Comparison of ENCODE assay signal across 24 cellular contexts in genomic region chr7:150968056-150968455, GRCh38. TPM values are rescaled to one million over a fixed set of nuclear protein-coding genes. Genes with fewer than 3 reads are reported as not detected.
"Had no signal": no experiment of that assay in that cellular context is flagged by ENCODE, and none has a peak within 500 bp of the region (broad histone marks: within the 10 kb centered on the region; RNA-seq: fewer than 3 reads in every experiment).

No MANE protein-coding gene starts in this region.

- H3K4me3 ChIP-seq: coronary artery, gastroesophageal sphincter, lower lobe of right lung, testis, uterus had no signal

- H3K9me3 ChIP-seq: gastroesophageal sphincter, lower lobe of right lung, neutrophil, testis, uterus had no signal

- DNase-seq: activated B cell treated with CpG ODN at 0.5 μM for 24 hours; activated CD4-positive, alpha-beta T cell treated with anti-CD3 and anti-CD28 coated beads, Interleukin-2, amount 50 U/mL, for 1 hour; activated CD8-positive, alpha-beta memory T cell treated with anti-CD3 and anti-CD28 coated beads, Interleukin-2, amount 10 ng/mL, durations not matched to agents 7 days and 5 days; activated CD8-positive, alpha-beta T cell treated with anti-CD3 and anti-CD28 coated beads, Interleukin-2, amount 10 ng/mL, durations not matched to agents 7 days and 5 days; activated effector memory CD4-positive, alpha-beta T cell treated with Interleukin-2 at 50 U/mL for 16 hours; activated naive CD4-positive, alpha-beta T cell treated with Interleukin-2 at 50 U/mL for 16 hours; hypothalamus; immature natural killer cell; kidney; lower lobe of right lung; mesendoderm; nephron progenitor cell; retina; stimulated activated CD4-positive, alpha-beta T cell treated with anti-CD3 and anti-CD28 coated beads, Interleukin-2, amount 100 ng/mL, for 48 hours; stimulated activated naive CD4-positive, alpha-beta T cell treated with Interleukin-2 at 50 U/mL for 16 hours; T-helper 2 cell; testis; uterus had no signal

- ATAC-seq: activated CD8-positive, alpha-beta memory T cell treated with anti-CD3 and anti-CD28 coated beads, Interleukin-2, amount 10 ng/mL, durations not matched to agents 7 days and 5 days; activated CD8-positive, alpha-beta T cell treated with anti-CD3 and anti-CD28 coated beads, Interleukin-2, amount 10 ng/mL, durations not matched to agents 7 days and 5 days; gastroesophageal sphincter had no signal

- H3K27me3 ChIP-seq: gastroesophageal sphincter, testis, uterus had no signal

- H3K36me3 ChIP-seq: gastroesophageal sphincter, lower lobe of right lung, neutrophil, uterus had no signal

- H3K27ac ChIP-seq: coronary artery, lower lobe of right lung, neutrophil, testis, uterus had no signal

RNA-seq across cellular contexts. Expression of gene KCNH2, which starts 10.1 kb away (rescaled TPM):
- total RNA-seq: activated CD8-positive, alpha-beta T cell treated with anti-CD3 and anti-CD28 coated beads, Interleukin-2, amount 10 ng/mL, durations not matched to agents 7 days and 5 days; osteocyte had no signal
- polyA plus RNA-seq: immature natural killer cell had no signal

RNA-seq across cellular contexts. Expression of gene ATG9B, which starts 56.2 kb away (rescaled TPM):
- total RNA-seq: endothelial cell of umbilical vein, skeletal muscle tissue had no signal
